ENCODE assay signal across 26 cellular contexts in genomic region chr15:99493461-99493860, GRCh38.
"Had no signal": no experiment of that assay in that cellular context is flagged by ENCODE, and none has a peak within 500 bp of the region (broad histone marks: within the 10 kb centered on the region; RNA-seq: fewer than 3 reads in every experiment).

No MANE protein-coding gene starts in this region.

- H3K27me3 Mint-ChIP-seq: naive B cell had no signal

- H3K27ac Mint-ChIP-seq: immature natural killer cell, mesothelial cell of epicardium had no signal

- H3K4me1 ChIP-seq: foreskin keratinocyte, gastroesophageal sphincter, lower lobe of right lung had no signal

- H2AFZ ChIP-seq: hepatocyte had no signal

- H3K27ac ChIP-seq: coronary artery, dorsolateral prefrontal cortex, esophagus muscularis mucosa, foreskin keratinocyte, gastroesophageal sphincter, heart left ventricle, hepatocyte, lower lobe of right lung had no signal

- FAIRE-seq: colon, endothelial cell of umbilical vein, frontal cortex, kidney had no signal

- H3K4me3 ChIP-seq: coronary artery, dorsolateral prefrontal cortex, esophagus muscularis mucosa, gastroesophageal sphincter, heart left ventricle, hepatocyte, lower lobe of right lung, mucosa of descending colon had no signal

- H3K4me2 ChIP-seq: hepatocyte had no signal

- H3K79me2 ChIP-seq: hepatocyte had no signal

- DNase-seq: dermis blood vessel endothelial cell; dorsolateral prefrontal cortex; effector CD4-positive, alpha-beta T cell; effector memory CD4-positive, alpha-beta T cell; foreskin keratinocyte; heart left ventricle; hypothalamus; immature natural killer cell; islet precursor cell; kidney; kidney glomerular epithelial cell; left colon; left ventricle myocardium superior; lower lobe of right lung; mesenchymal stem cell; mucosa of descending colon; naive B cell had no signal

- H3K9me3 ChIP-seq: esophagus muscularis mucosa, gastroesophageal sphincter, lower lobe of right lung, mucosa of descending colon had no signal

- ATAC-seq: foreskin keratinocyte, gastroesophageal sphincter, left colon, left lobe of liver, left ventricle myocardium superior, lower lobe of right lung, mucosa of descending colon had no signal

- H3K9me3 Mint-ChIP-seq: immature natural killer cell, naive B cell had no signal

- H3K36me3 ChIP-seq: esophagus muscularis mucosa, gastroesophageal sphincter, heart left ventricle, lower lobe of right lung had no signal

- H3K4me3 Mint-ChIP-seq: immature natural killer cell, mesothelial cell of epicardium, naive B cell had no signal

- H3K36me3 Mint-ChIP-seq: immature natural killer cell, naive B cell had no signal

- H3K27me3 ChIP-seq: dorsolateral prefrontal cortex, esophagus muscularis mucosa, foreskin keratinocyte, gastroesophageal sphincter, heart left ventricle, hepatocyte had no signal
